8 cellular contexts compared by ENCODE assay signal in genomic region chr2:61012303-61012702, GRCh38. TPM values are rescaled to one million over a fixed set of nuclear protein-coding genes. Genes with fewer than 3 reads are reported as not detected.
DNase-seq lines count a peak whose midpoint lies in the region; ATAC-seq and TF ChIP-seq lines count a peak whose summit lies in the region.
"Not testable (repeated sequence)": the region's sequence is repeated elsewhere in the genome, so short reads cannot be mapped to it uniquely, and the experiment has no call there.

No MANE protein-coding gene starts in this region.

- H3K27me3 Mint-ChIP-seq in activated T-cell treated with anti-CD3 and anti-CD28 coated beads, Interleukin-2, amount 50 U/mL, for 72 hours (ENCODE audit: low read depth); chondrocyte (ENCODE audit: low read depth): not testable (repeated sequence)

- peak overlapping the region; percentile 54 for H3K27ac ChIP-seq in RWPE2 (ENCODE audit: poor library complexity, severe bottlenecking)

- ATAC-seq in GM18868 (IDR thresholded peaks at IDR 0.05; ENCODE audit: unreplicated experiment): peak; percentile 38
- peak; percentile 49 for ATAC-seq in RWPE2 (ENCODE audit: low read depth)
- peak; percentile 7 to 17 for ATAC-seq in activated T-cell treated with anti-CD3 and anti-CD28 coated beads, Interleukin-2, amount 50 U/mL, for 72 hours (replicated peaks in 1 of 2)

- not testable (repeated sequence) for H3K27me3 ChIP-seq in MG63; RWPE2 (ENCODE audit: insufficient read depth, poor library complexity, severe bottlenecking); skeletal muscle satellite cell (ENCODE audit: control insufficient read depth, insufficient read depth, low read length)

- H3K4me2 ChIP-seq in skeletal muscle satellite cell (ENCODE audit: low read length): peak overlapping the region; percentile 64

- not testable (repeated sequence) for TF ChIP-seq CTCF in RWPE2 (IDR thresholded peaks at IDR 0.05; ENCODE audit: poor library complexity, severe bottlenecking); chondrocyte (IDR thresholded peaks at IDR 0.05)

- DNase-seq in AG08395 (ENCODE audit: low spot score) (peak; percentile 53), MG63 (peak; percentile 48), hepatic stellate cell (ENCODE audit: low spot score) (peak; percentile 11)
- not testable (repeated sequence) for DNase-seq in RWPE2 (ENCODE audit: low spot score); chondrocyte (ENCODE audit: low spot score)
- DNase-seq in activated T-cell treated with anti-CD3 and anti-CD28 coated beads, Interleukin-2, amount 50 U/mL, for 72 hours: peak; percentile 11 to 24

- H3K9me3 ChIP-seq in MG63; RWPE2 (ENCODE audit: severe bottlenecking); skeletal muscle satellite cell (replicated peaks; ENCODE audit: low read length): not testable (repeated sequence)

- peak overlapping the region; percentile 11 to 21 for H3K4me3 Mint-ChIP-seq in activated T-cell treated with anti-CD3 and anti-CD28 coated beads, Interleukin-2, amount 50 U/mL, for 72 hours
- not testable (repeated sequence) for H3K4me3 Mint-ChIP-seq in chondrocyte (ENCODE audit: unreplicated experiment)

- peak overlapping the region; percentile 10 for H3K27ac Mint-ChIP-seq in activated T-cell treated with anti-CD3 and anti-CD28 coated beads, Interleukin-2, amount 50 U/mL, for 72 hours
- H3K27ac Mint-ChIP-seq in chondrocyte (ENCODE audit: unreplicated experiment): peak overlapping the region; percentile 58

- H3K36me3 ChIP-seq in MG63; RWPE2 (ENCODE audit: low read depth); skeletal muscle satellite cell (ENCODE audit: insufficient read depth, low read length): not testable (repeated sequence)

- not testable (repeated sequence) for H3K9me3 Mint-ChIP-seq in activated T-cell treated with anti-CD3 and anti-CD28 coated beads, Interleukin-2, amount 50 U/mL, for 72 hours; chondrocyte (ENCODE audit: low read depth)

- H3K9ac ChIP-seq in skeletal muscle satellite cell (ENCODE audit: low read depth, low read length): peak overlapping the region; percentile 74

- peaks cover 47% of the 10 kb centered on the region for H3K4me1 Mint-ChIP-seq in activated T-cell treated with anti-CD3 and anti-CD28 coated beads, Interleukin-2, amount 50 U/mL, for 72 hours (ENCODE audit: low read depth)
- H3K4me1 Mint-ChIP-seq in chondrocyte (ENCODE audit: low read depth): peaks cover 30% of the 10 kb centered on the region

- not testable (repeated sequence) for H3K4me3 ChIP-seq in MG63; RWPE2 (ENCODE audit: severe bottlenecking); skeletal muscle satellite cell (ENCODE audit: low read length)

- not testable (repeated sequence) for H3K36me3 Mint-ChIP-seq in activated T-cell treated with anti-CD3 and anti-CD28 coated beads, Interleukin-2, amount 50 U/mL, for 72 hours (ENCODE audit: insufficient read depth in 2 of 2); chondrocyte (ENCODE audit: low read depth)

- peaks cover 16% of the 10 kb centered on the region for H3K4me1 ChIP-seq in RWPE2 (ENCODE audit: insufficient read depth, poor library complexity, severe bottlenecking)
- peaks cover 20% of the 10 kb centered on the region for H3K4me1 ChIP-seq in skeletal muscle satellite cell (ENCODE audit: control insufficient read depth, insufficient read depth, low read length)

RNA-seq across cellular contexts. Expression of gene PEX13, which starts 5.2 kb away (rescaled TPM):
- 36.1 and 46.2 TPM in 2 replicates for total RNA-seq in MG63 (2014; rRNA removed; shearing (Covaris generic); ENCODE audit: low replicate concordance)
- 10 to 100 TPM; 19.4 to 27.1 TPM for total RNA-seq in activated T-cell treated with anti-CD3 and anti-CD28 coated beads, Interleukin-2, amount 50 U/mL, for 72 hours
- total RNA-seq in chondrocyte: 22.6 to 25.0 TPM (median 23.0 TPM) in 3 replicates
- 21.6 and 25.9 TPM in 2 replicates for total RNA-seq in skeletal muscle satellite cell (2012; rRNA removed)

RNA-seq across cellular contexts. Expression of gene PUS10, which starts 5.8 kb away (rescaled TPM):
- 2.4 and 9.4 TPM in 2 replicates for total RNA-seq in MG63 (2014; rRNA removed; shearing (Covaris generic); ENCODE audit: low replicate concordance)
- 10 to 100 TPM in 1 of 2 donors, 1 to 10 TPM in 1; 9.7 to 11.9 TPM for total RNA-seq in activated T-cell treated with anti-CD3 and anti-CD28 coated beads, Interleukin-2, amount 50 U/mL, for 72 hours
- 5.1 to 7.9 TPM (median 5.7 TPM) in 3 replicates for total RNA-seq in chondrocyte
- 5.9 and 6.3 TPM in 2 replicates for total RNA-seq in skeletal muscle satellite cell (2012; rRNA removed)

RNA-seq across cellular contexts. Expression of gene SANBR, which starts 53.4 kb away (rescaled TPM):
- 6.6 and 9.0 TPM in 2 replicates for total RNA-seq in MG63 (2014; rRNA removed; shearing (Covaris generic); ENCODE audit: low replicate concordance)
- total RNA-seq in activated T-cell treated with anti-CD3 and anti-CD28 coated beads, Interleukin-2, amount 50 U/mL, for 72 hours: 1 to 10 TPM; 4.2 to 4.6 TPM
- total RNA-seq in chondrocyte: 11.8 to 16.9 TPM (median 12.1 TPM) in 3 replicates
- total RNA-seq in skeletal muscle satellite cell (2012; rRNA removed): 7.9 and 9.4 TPM in 2 replicates
